22 cellular contexts compared by ENCODE assay signal in genomic region chr12:109675411-109675810, GRCh38. TPM values are rescaled to one million over a fixed set of nuclear protein-coding genes. Genes with fewer than 3 reads are reported as not detected.
DNase-seq lines count a peak whose midpoint lies in the region; ATAC-seq and TF ChIP-seq lines count a peak whose summit lies in the region.
"Had no signal": no experiment of that assay in that cellular context is flagged by ENCODE, and none has a peak within 500 bp of the region (broad histone marks: within the 10 kb centered on the region; RNA-seq: fewer than 3 reads in every experiment).

No MANE protein-coding gene starts in this region.

- no peaks in the 10 kb centered on the region for H3K36me3 ChIP-seq in HEK293 (ENCODE audit: control insufficient read depth in 2 of 2, insufficient read depth in 1 of 2, low read length in 2 of 2)
- no peaks in the 10 kb centered on the region for H3K36me3 ChIP-seq in neuronal stem cell (replicated peaks in 1 of 2; ENCODE audit: control insufficient read depth in 2 of 2, insufficient read depth in 2 of 2, low read length in 2 of 2)
- no peaks in the 10 kb centered on the region for H3K36me3 ChIP-seq in spleen
- H3K36me3 ChIP-seq in CD4-positive, alpha-beta memory T cell (ENCODE audit: insufficient read depth, low read length): no peaks in the 10 kb centered on the region
- H3K36me3 ChIP-seq: BLaER1 treated with 17β-estradiol and CSF1 and Interleukin-3, amounts not matched to agents 10 nM and 100 nM had no signal

- H3K14ac ChIP-seq in neuronal stem cell (ENCODE audit: low read length): no peak overlapping the region

- no peak overlapping the region for H2BK12ac ChIP-seq in neuronal stem cell (ENCODE audit: low read length)

- no peak for TF ChIP-seq POLR2A in spleen (IDR thresholded peaks at IDR 0.05)

- H3K9me3 Mint-ChIP-seq in CD4-positive, alpha-beta memory T cell: no peaks in the 10 kb centered on the region
- H3K9me3 Mint-ChIP-seq: CD4-positive, alpha-beta T cell; CD8-positive, alpha-beta memory T cell had no signal

- H3K27me3 ChIP-seq in neuronal stem cell (ENCODE audit: control insufficient read depth in 3 of 3, insufficient read depth in 3 of 3, low read depth in 1 of 3, low read length in 3 of 3) (peaks cover 0 to 62% (median 0%) of the 10 kb centered on the region in 3 experiments), spleen (replicated peaks in 1 of 7) (peaks cover 0 to 50% (median 0%) of the 10 kb centered on the region in 7 donors)
- no peaks in the 10 kb centered on the region for H3K27me3 ChIP-seq in CD4-positive, alpha-beta memory T cell (ENCODE audit: insufficient read depth, low read length)
- H3K27me3 ChIP-seq: BLaER1 treated with 17β-estradiol and CSF1 and Interleukin-3, amounts not matched to agents 10 nM and 100 nM had no signal

- H4K8ac ChIP-seq in neuronal stem cell (ENCODE audit: low read depth, low read length): no peak overlapping the region

- H2BK15ac ChIP-seq in neuronal stem cell (ENCODE audit: low read length): no peak overlapping the region

- CTCF ChIA-PET in HEK293 (lab: Yijun Ruan, JAX): no interaction called here
- CTCF ChIA-PET in CD4-positive, alpha-beta memory T cell (lab: Charles Lee; ENCODE audit: partially characterized antibody): no interaction called here

- intact Hi-C loops in spleen (cut with DNase I; ENCODE audit: low total_unique reads): no loop called here
- intact Hi-C loops in CD4-positive, alpha-beta memory T cell (cut with micrococcal nuclease): no loop called here

- H3K4me1 Mint-ChIP-seq in CD4-positive, alpha-beta memory T cell: no peaks in the 10 kb centered on the region
- H3K4me1 Mint-ChIP-seq: B cell; CD8-positive, alpha-beta memory T cell had no signal

- H3K4me3 Mint-ChIP-seq in CD4-positive, alpha-beta memory T cell: no peak overlapping the region
- H3K4me3 Mint-ChIP-seq: B cell; CD4-positive, alpha-beta T cell; CD8-positive, alpha-beta memory T cell had no signal

- DNase-seq in neuronal stem cell (ENCODE audit: low spot score): no peak
- DNase-seq in spleen: peak; percentile 65
- DNase-seq in CD4-positive, alpha-beta memory T cell: no peak
- DNase-seq: AML-193; CD4-positive, alpha-beta T cell; CD8-positive, alpha-beta memory T cell; COR-L47; DMS 273 treated with DMSO at 0.1 percent for 48 hours; DMS153; DMS53; DMS79; DND-41; EL; GDM1 had no signal

- H3K36me3 Mint-ChIP-seq in CD4-positive, alpha-beta memory T cell: no peaks in the 10 kb centered on the region
- H3K36me3 Mint-ChIP-seq: CD8-positive, alpha-beta memory T cell had no signal

- peaks cover 0 to 8% of the 10 kb centered on the region in 2 donors for H3K27me3 Mint-ChIP-seq in CD4-positive, alpha-beta memory T cell

- no peak overlapping the region for H3K23ac ChIP-seq in neuronal stem cell (ENCODE audit: low read depth, low read length, poor library complexity)

- H2BK5ac ChIP-seq in neuronal stem cell (ENCODE audit: low read length): peak overlapping the region; percentile 46

- H3K4me2 ChIP-seq in neuronal stem cell (ENCODE audit: insufficient read depth, low read length, poor library complexity, severe bottlenecking): no peak overlapping the region
- H3K4me2 ChIP-seq: A549; BLaER1 treated with 17β-estradiol and CSF1 and Interleukin-3, amounts not matched to agents 10 nM and 100 nM had no signal

- no peak overlapping the region for H3K4me3 ChIP-seq in HEK293 (ENCODE audit: low read depth, low read length)
- H3K4me3 ChIP-seq in neuronal stem cell (ENCODE audit: low read length in 2 of 2): no peak overlapping the region
- no peak overlapping the region for H3K4me3 ChIP-seq in spleen
- no peak overlapping the region for H3K4me3 ChIP-seq in CD4-positive, alpha-beta memory T cell (ENCODE audit: low read length in 2 of 2)
- H3K4me3 ChIP-seq: A549; BLaER1 treated with 17β-estradiol and CSF1 and Interleukin-3, amounts not matched to agents 10 nM and 100 nM; GM12878 had no signal

- POLR2A ChIA-PET in HEK293 (lab: Yijun Ruan, JAX): no interaction called here
- POLR2A ChIA-PET in CD4-positive, alpha-beta memory T cell (lab: Charles Lee; ENCODE audit: partially characterized antibody): no interaction called here

- no peak overlapping the region for H4K91ac ChIP-seq in neuronal stem cell (ENCODE audit: low read depth, low read length, poor library complexity)

- WGBS in neuronal stem cell (ENCODE audit: extremely low coverage in 2 of 2, insufficient read length in 2 of 2, insufficient replicate concordance in 1 of 2), 2 donors: no CpG with 5 or more reads among the region's 6 CpGs
- 71 to 79% (median 72%) methylated on average over 6 of the region's 6 CpGs for WGBS in spleen, 5 donors

- no peak overlapping the region for H2BK120ac ChIP-seq in neuronal stem cell (ENCODE audit: low read depth, low read length)

- no peaks in the 10 kb centered on the region for H3K79me1 ChIP-seq in neuronal stem cell (ENCODE audit: low read depth, low read length)

- ATAC-seq in GM21723 (IDR thresholded peaks at IDR 0.05; ENCODE audit: unreplicated experiment): no peak
- ATAC-seq: A549, GM12878 had no signal

- no peak overlapping the region for H3K27ac Mint-ChIP-seq in CD4-positive, alpha-beta memory T cell
- H3K27ac Mint-ChIP-seq: B cell; CD4-positive, alpha-beta T cell; CD8-positive, alpha-beta memory T cell had no signal

- TF ChIP-seq CTCF in HEK293 (tag by site-specific recombination; IDR thresholded peaks at IDR 0.05): no peak
- TF ChIP-seq CTCF in spleen (IDR thresholded peaks at IDR 0.05 in 8 of 11, conservative IDR thresholded peaks at IDR 0.05 in 3 of 11): no peak

- H2AFZ ChIP-seq in neuronal stem cell (ENCODE audit: low read length): no peak overlapping the region

- no peak overlapping the region for H3K4ac ChIP-seq in neuronal stem cell (ENCODE audit: low read length)

- H3K9ac ChIP-seq in neuronal stem cell (ENCODE audit: low read depth, low read length, poor library complexity): no peak overlapping the region
- H3K9ac ChIP-seq: BLaER1 treated with 17β-estradiol and CSF1 and Interleukin-3, amounts not matched to agents 10 nM and 100 nM had no signal

- no peaks in the 10 kb centered on the region for H3K9me3 ChIP-seq in HEK293 (ENCODE audit: control insufficient read depth, insufficient read depth, low read depth, low read length)
- H3K9me3 ChIP-seq in neuronal stem cell (replicated peaks in 1 of 2; ENCODE audit: control insufficient read depth in 2 of 2, insufficient read depth in 1 of 2, low read depth in 1 of 2, low read length in 2 of 2): peaks cover 0 to 2% of the 10 kb centered on the region in 2 donors
- H3K9me3 ChIP-seq in spleen: peaks cover 0 to 10% (median 0%) of the 10 kb centered on the region in 8 donors
- H3K9me3 ChIP-seq in CD4-positive, alpha-beta memory T cell (ENCODE audit: control insufficient read depth in 1 of 2, low read length in 2 of 2): no peaks in the 10 kb centered on the region

- peak overlapping the region; percentile 51 for H2AK5ac ChIP-seq in neuronal stem cell (ENCODE audit: low read depth, low read length)

- H3K27ac ChIP-seq in HEK293 (ENCODE audit: extremely low read depth, low read depth, low read length) (no peak overlapping the region), neuronal stem cell (replicated peaks; ENCODE audit: low read length) (no peak overlapping the region), spleen (no peak overlapping the region)
- no peak overlapping the region for H3K27ac ChIP-seq in CD4-positive, alpha-beta memory T cell (ENCODE audit: low read depth, low read length)
- H3K27ac ChIP-seq: 22Rv1; A549; BLaER1 treated with 17β-estradiol and CSF1 and Interleukin-3, amounts not matched to agents 10 nM and 100 nM; C4-2B had no signal

- peak overlapping the region; percentile 31 for H3K18ac ChIP-seq in neuronal stem cell (ENCODE audit: low read length)

- H3K4me1 ChIP-seq in HEK293 (ENCODE audit: control insufficient read depth, insufficient read depth, low read length) (peaks cover 13% of the 10 kb centered on the region), neuronal stem cell (ENCODE audit: control insufficient read depth in 2 of 2, insufficient read depth in 1 of 2, low read depth in 1 of 2, low read length in 2 of 2) (peaks cover 0 to 39% of the 10 kb centered on the region in 2 donors), spleen (no peaks in the 10 kb centered on the region)
- no peaks in the 10 kb centered on the region for H3K4me1 ChIP-seq in CD4-positive, alpha-beta memory T cell (ENCODE audit: insufficient read depth, low read length)
- H3K4me1 ChIP-seq: A549; BLaER1 treated with 17β-estradiol and CSF1 and Interleukin-3, amounts not matched to agents 10 nM and 100 nM had no signal

TF ChIP-seq in HEK293, 187 proteins besides CTCF, POLR2A, EP300 and RAD21 (continues in another document):
- TF ChIP-seq ZNF529 (tag by site-specific recombination; IDR thresholded peaks at IDR 0.05; ENCODE audit: insufficient replicate concordance): no peak
- TF ChIP-seq SCRT1 (tag by site-specific recombination; IDR thresholded peaks at IDR 0.05; ENCODE audit: borderline replicate concordance): peak; percentile 13; the same call in 1 of the 2 replicates
- TF ChIP-seq, protein P1, sequence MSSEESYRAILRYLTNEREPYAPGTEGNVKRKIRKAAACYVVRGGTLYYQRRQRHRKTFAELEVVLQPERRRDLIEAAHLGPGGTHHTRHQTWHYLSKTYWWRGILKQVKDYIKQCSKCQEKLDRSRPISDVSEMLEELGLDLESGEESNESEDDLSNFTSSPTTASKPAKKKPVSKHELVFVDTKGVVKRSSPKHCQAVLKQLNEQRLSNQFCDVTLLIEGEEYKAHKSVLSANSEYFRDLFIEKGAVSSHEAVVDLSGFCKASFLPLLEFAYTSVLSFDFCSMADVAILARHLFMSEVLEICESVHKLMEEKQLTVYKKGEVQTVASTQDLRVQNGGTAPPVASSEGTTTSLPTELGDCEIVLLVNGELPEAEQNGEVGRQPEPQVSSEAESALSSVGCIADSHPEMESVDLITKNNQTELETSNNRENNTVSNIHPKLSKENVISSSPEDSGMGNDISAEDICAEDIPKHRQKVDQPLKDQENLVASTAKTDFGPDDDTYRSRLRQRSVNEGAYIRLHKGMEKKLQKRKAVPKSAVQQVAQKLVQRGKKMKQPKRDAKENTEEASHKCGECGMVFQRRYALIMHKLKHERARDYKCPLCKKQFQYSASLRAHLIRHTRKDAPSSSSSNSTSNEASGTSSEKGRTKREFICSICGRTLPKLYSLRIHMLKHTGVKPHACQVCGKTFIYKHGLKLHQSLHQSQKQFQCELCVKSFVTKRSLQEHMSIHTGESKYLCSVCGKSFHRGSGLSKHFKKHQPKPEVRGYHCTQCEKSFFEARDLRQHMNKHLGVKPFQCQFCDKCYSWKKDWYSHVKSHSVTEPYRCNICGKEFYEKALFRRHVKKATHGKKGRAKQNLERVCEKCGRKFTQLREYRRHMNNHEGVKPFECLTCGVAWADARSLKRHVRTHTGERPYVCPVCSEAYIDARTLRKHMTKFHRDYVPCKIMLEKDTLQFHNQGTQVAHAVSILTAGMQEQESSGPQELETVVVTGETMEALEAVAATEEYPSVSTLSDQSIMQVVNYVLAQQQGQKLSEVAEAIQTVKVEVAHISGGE (tag by site-specific recombination; conservative IDR thresholded peaks at IDR 0.05; ENCODE audit: low read depth): peak; percentile 61; the same call in 1 of the 2 replicates

RNA-seq across cellular contexts. Expression of gene FAM222A, which starts 38.2 kb away (rescaled TPM):
- 14.4 TPM for polyA plus RNA-seq in neuronal stem cell (2013, experiment 1 of 2)
- polyA plus RNA-seq in neuronal stem cell (2013, experiment 2 of 2): 14.3 TPM
- total RNA-seq in spleen: 10 to 100 TPM; 13.9 to 30.7 (median 21.5) TPM
- 1 to 10 TPM; 1.3 to 5.2 (median 2.1) TPM for polyA plus RNA-seq in spleen
- total RNA-seq in CD4-positive, alpha-beta memory T cell: under 1 TPM; 0.55 to 0.69 TPM
- polyA plus RNA-seq in CD4-positive, alpha-beta memory T cell: under 1 TPM in 1 of 2 donors, not detected in 1; 0.25 TPM

Comparison
In these comparisons a context has a peak if more than half of its experiments do, and no peak if none do; other contexts are left out.
1. RNA of gene FAM222A, which starts 38.2 kb away (total RNA-seq): 13.9 to 30.7 TPM in spleen; 0.55 to 0.69 TPM in CD4-positive, alpha-beta memory T cell; every median in the first group is over 4 times any median in the second.